In the genomic region with DNA sequence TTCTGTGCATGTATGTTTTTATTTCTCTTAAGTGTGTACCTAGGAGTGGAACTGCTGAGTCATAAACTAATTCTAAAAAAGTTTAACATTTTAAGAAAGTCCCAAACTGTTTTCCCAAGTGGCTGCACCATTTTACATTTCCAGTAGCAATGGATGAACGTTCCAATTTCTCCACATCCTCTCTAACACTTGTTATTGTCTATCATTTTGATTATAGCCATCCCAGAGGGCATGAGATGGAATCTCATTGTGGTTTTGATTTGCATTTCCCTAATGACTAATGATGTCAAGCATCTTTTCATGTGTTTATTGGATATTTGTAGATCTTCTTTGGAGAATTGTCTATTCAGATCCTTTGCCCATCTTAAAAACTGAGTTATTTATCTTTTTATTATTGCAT, we compare ENCODE assay signal across 16 cellular contexts.
DNase-seq lines count a peak whose midpoint lies in the region; ATAC-seq, FAIRE-seq and TF ChIP-seq lines count a peak whose summit lies in the region.
"Had no signal": no experiment of that assay in that cellular context is flagged by ENCODE, and none has a peak within 500 bp of the region (broad histone marks: within the 10 kb centered on the region; RNA-seq: fewer than 3 reads in every experiment).

No MANE protein-coding gene starts in this region.

- H3K27ac ChIP-seq in A549, result no peak overlapping the region
- H3K27ac ChIP-seq: BLaER1 treated with 17β-estradiol and CSF1 and Interleukin-3, amounts not matched to agents 10 nM and 100 nM had no signal

- no peaks in the 10 kb centered on the region for H3K27me3 ChIP-seq in bronchial epithelial cell (ENCODE audit: control insufficient read depth, insufficient read depth, low read length)

- CTCF ChIA-PET in A549 (lab: Yijun Ruan, JAX), result no interaction called here

- no peak for ATAC-seq in A549
- no peak for ATAC-seq in GM21367 (IDR thresholded peaks at IDR 0.05; ENCODE audit: unreplicated experiment)
- ATAC-seq in Right ventricle myocardium inferior, result no peak
- ATAC-seq in HG03108 (IDR thresholded peaks at IDR 0.05; ENCODE audit: unreplicated experiment), result no peak
- ATAC-seq: GM12878, HepG2 had no signal

- H3K36me3 ChIP-seq in bronchial epithelial cell (ENCODE audit: control insufficient read depth, insufficient read depth, low read length), result no peaks in the 10 kb centered on the region
- H3K36me3 ChIP-seq: BLaER1 treated with 17β-estradiol and CSF1 and Interleukin-3, amounts not matched to agents 10 nM and 100 nM; HAP-1 had no signal

- no peaks in the 10 kb centered on the region for H3K9me3 ChIP-seq in A549
- H3K9me3 ChIP-seq: HAP-1 had no signal

- TF ChIP-seq CTCF in A549 (IDR thresholded peaks at IDR 0.05) (no peak), bronchial epithelial cell (IDR thresholded peaks at IDR 0.05; ENCODE audit: insufficient read depth, low read length, severe bottlenecking) (no peak)

- H3K4me3 ChIP-seq in A549 (no peak overlapping the region), bronchial epithelial cell (ENCODE audit: low read depth, low read length) (no peak overlapping the region)
- H3K4me3 ChIP-seq: BLaER1 treated with 17β-estradiol and CSF1 and Interleukin-3, amounts not matched to agents 10 nM and 100 nM; GM12878; HAP-1 had no signal

- no peak for TF ChIP-seq EP300 in A549 (IDR thresholded peaks at IDR 0.05)

- TF ChIP-seq POLR2A in A549 (IDR thresholded peaks at IDR 0.05; ENCODE audit: low read length), result no peak

- peaks cover 16% of the 10 kb centered on the region for H3K4me1 ChIP-seq in A549
- H3K4me1 ChIP-seq: BLaER1 treated with 17β-estradiol and CSF1 and Interleukin-3, amounts not matched to agents 10 nM and 100 nM had no signal

- H3K4me2 ChIP-seq in A549, result no peak overlapping the region
- H3K4me2 ChIP-seq: BLaER1 treated with 17β-estradiol and CSF1 and Interleukin-3, amounts not matched to agents 10 nM and 100 nM had no signal

- intact Hi-C loops in Right ventricle myocardium inferior (cut with DNase I), result no loop called here

- no peak for DNase-seq in A549 (ENCODE audit: low read depth in 1 of 2, low spot score in 1 of 2)
- DNase-seq in LHCN-M2 (ENCODE audit: low read depth), result peak; percentile 84
- peak; percentile 0 for DNase-seq in bronchial epithelial cell (ENCODE audit: low read depth)
- peak; percentile 2 for DNase-seq in renal cortical epithelial cell (ENCODE audit: low read depth)
- DNase-seq in Right ventricle myocardium inferior (ENCODE audit: missing footprints), result no peak
- DNase-seq: 8988T; ACHN; CD4-positive, CD25-positive, alpha-beta regulatory T cell; DMS79 had no signal

- no peak for TF ChIP-seq RAD21 in A549 (conservative IDR thresholded peaks at IDR 0.05 in 1 of 2, IDR thresholded peaks at IDR 0.05 in 1 of 2)

- WGBS in A549 (ENCODE audit: missing lambda C conversion rate), result 30% methylated on average over 1 of the region's 1 CpG

- POLR2A ChIA-PET in A549 (lab: Yijun Ruan, JAX), result no interaction called here

- FAIRE-seq in A549 (lab: Jason Lieb, UNC) (no peak), bronchial epithelial cell (lab: Jason Lieb, UNC) (no peak)
- FAIRE-seq: GM12878, HepG2, HTR-8/SVneo had no signal

TF ChIP-seq in A549, 52 proteins besides CTCF, POLR2A, EP300 and RAD21:
- peak; percentile 38 for TF ChIP-seq MAFK (IDR thresholded peaks at IDR 0.05; ENCODE audit: partially characterized antibody)
- TF ChIP-seq, protein P1, sequence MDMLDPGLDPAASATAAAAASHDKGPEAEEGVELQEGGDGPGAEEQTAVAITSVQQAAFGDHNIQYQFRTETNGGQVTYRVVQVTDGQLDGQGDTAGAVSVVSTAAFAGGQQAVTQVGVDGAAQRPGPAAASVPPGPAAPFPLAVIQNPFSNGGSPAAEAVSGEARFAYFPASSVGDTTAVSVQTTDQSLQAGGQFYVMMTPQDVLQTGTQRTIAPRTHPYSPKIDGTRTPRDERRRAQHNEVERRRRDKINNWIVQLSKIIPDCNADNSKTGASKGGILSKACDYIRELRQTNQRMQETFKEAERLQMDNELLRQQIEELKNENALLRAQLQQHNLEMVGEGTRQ (IDR thresholded peaks at IDR 0.05), result no peak

Comparison
In these comparisons a context has a peak if more than half of its experiments do, and no peak if none do; other contexts are left out.
1. DNase-seq: peak in LHCN-M2 (single experiment), bronchial epithelial cell (single experiment) and renal cortical epithelial cell (single experiment); none in A549 (0 of 2) and Right ventricle myocardium inferior (single experiment).